11 cellular contexts compared by ENCODE assay signal in the genomic region with DNA sequence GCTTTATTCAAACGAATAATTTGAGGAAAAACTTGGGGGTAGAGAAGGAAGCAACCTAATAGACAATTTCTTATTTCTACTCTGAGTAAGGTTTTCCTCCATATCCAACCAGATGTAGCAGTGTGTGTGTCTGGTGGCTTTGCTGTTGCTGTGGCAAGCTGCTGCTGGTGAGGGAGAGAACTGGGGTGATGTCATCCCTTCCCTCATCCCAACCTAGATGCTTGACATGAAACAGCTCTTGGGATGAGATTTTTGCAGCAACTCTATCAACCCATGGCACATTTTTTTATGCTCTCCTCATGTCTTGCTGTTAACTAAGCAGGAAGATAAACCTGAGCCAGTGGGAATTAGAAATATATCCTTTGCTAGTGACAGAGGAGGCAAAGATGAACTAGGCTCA.
DNase-seq lines count a peak whose midpoint lies in the region; ATAC-seq lines count a peak whose summit lies in the region.
"Had no signal": no experiment of that assay in that cellular context is flagged by ENCODE, and none has a peak within 500 bp of the region (broad histone marks: within the 10 kb centered on the region; RNA-seq: fewer than 3 reads in every experiment).

No MANE protein-coding gene starts in this region.

- no peaks in the 10 kb centered on the region for H3K9me3 ChIP-seq in right cardiac atrium (ENCODE audit: control insufficient read depth, low read length)

- no peaks in the 10 kb centered on the region for H3K27me3 ChIP-seq in right cardiac atrium (ENCODE audit: control insufficient read depth, insufficient read depth)

- ATAC-seq in right cardiac atrium (peak; percentile 51 to 63), GM21526 (IDR thresholded peaks at IDR 0.05; ENCODE audit: low FRiP score, unreplicated experiment) (no peak), left colon (no peak)

- H3K27ac Mint-ChIP-seq in activated naive CD8-positive, alpha-beta T cell treated with anti-CD3 and anti-CD28 coated beads for 36 hours: no peak overlapping the region

- H3K4me3 ChIP-seq in right cardiac atrium (ENCODE audit: low read length) (no peak overlapping the region), skeletal muscle cell (ENCODE audit: low read depth, low read length) (no peak overlapping the region)

- H3K4me1 ChIP-seq in right cardiac atrium (ENCODE audit: control insufficient read depth, insufficient read depth, low read length): no peaks in the 10 kb centered on the region

- H3K36me3 Mint-ChIP-seq in activated naive CD8-positive, alpha-beta T cell treated with anti-CD3 and anti-CD28 coated beads for 36 hours: no peaks in the 10 kb centered on the region

- H3K9me3 Mint-ChIP-seq in activated naive CD8-positive, alpha-beta T cell treated with anti-CD3 and anti-CD28 coated beads for 36 hours: peaks cover 3% of the 10 kb centered on the region

- H3K27ac ChIP-seq in right cardiac atrium (ENCODE audit: low read length): no peak overlapping the region
- H3K27ac ChIP-seq: RWPE1 had no signal

- H3K4me1 Mint-ChIP-seq in activated naive CD8-positive, alpha-beta T cell treated with anti-CD3 and anti-CD28 coated beads for 36 hours: no peaks in the 10 kb centered on the region

- WGBS in right cardiac atrium: 24% methylated on average over 1 of the region's 1 CpG

- H3K4me3 Mint-ChIP-seq in activated naive CD8-positive, alpha-beta T cell treated with anti-CD3 and anti-CD28 coated beads for 36 hours: no peak overlapping the region

- intact Hi-C loops in right cardiac atrium (cut with DNase I) (no loop called here), left colon (cut with DNase I, micrococcal nuclease) (no loop called here)

- peaks cover 11% of the 10 kb centered on the region for H3K27me3 Mint-ChIP-seq in activated naive CD8-positive, alpha-beta T cell treated with anti-CD3 and anti-CD28 coated beads for 36 hours

- DNase-seq in GM04504 (ENCODE audit: low read depth) (peak; percentile 91), amniotic epithelial cell (ENCODE audit: low read depth) (peak; percentile 97), right cardiac atrium (no peak), skeletal muscle cell (ENCODE audit: low read depth) (peak; percentile 79), NK-92 (lab: John Stamatoyannopoulos, UW; ENCODE audit: unreplicated experiment) (no peak), left colon (no peak)
- no peak for DNase-seq in activated naive CD8-positive, alpha-beta T cell treated with anti-CD3 and anti-CD28 coated beads for 36 hours
- DNase-seq: activated CD4-positive, alpha-beta T cell treated with anti-CD3 and anti-CD28 coated beads, Interleukin-2, amount 50 U/mL, for 4 hours; NCI-H1105 had no signal

Comparison
In these comparisons a context has a peak if more than half of its experiments do, and no peak if none do; other contexts are left out.
1. DNase-seq: peak in GM04504 (single experiment), amniotic epithelial cell (single experiment) and skeletal muscle cell (single experiment); none in right cardiac atrium (0 of 3), activated naive CD8-positive, alpha-beta T cell treated with anti-CD3 and anti-CD28 coated beads for 36 hours (single experiment), NK-92 (single experiment) and left colon (0 of 2).
2. ATAC-seq: peak in right cardiac atrium (2 of 2); none in GM21526 (single experiment) and left colon (single experiment).